In genomic region chr10:72449842-72450495, GRCh38 we compare ENCODE assay signal across 22 cellular contexts.
DNase-seq lines count a peak whose midpoint lies in the region; ATAC-seq and TF ChIP-seq lines count a peak whose summit lies in the region.
"Had no signal": no experiment of that assay in that cellular context is flagged by ENCODE, and none has a peak within 500 bp of the region (broad histone marks: within the 10 kb centered on the region; RNA-seq: fewer than 3 reads in every experiment).

No MANE protein-coding gene starts in this region.

- peaks cover 2% of the 10 kb centered on the region for H3K36me3 Mint-ChIP-seq in neural progenitor cell

- H3K9ac ChIP-seq in neural progenitor cell, result no peak overlapping the region

- no peak overlapping the region for H3K4me2 ChIP-seq in neural progenitor cell

- DNase-seq in NCI-H510A treated with DMSO at 0.1 percent for 48 hours (lab: John Stamatoyannopoulos, UW) (peak; percentile 14), NCI-H510A (lab: John Stamatoyannopoulos, UW) (no peak), NCI-H774 (lab: John Stamatoyannopoulos, UW) (peak; percentile 40), mucosa of descending colon (peak in 1 of 3 donors; percentile 20), ureter (ENCODE audit: low spot score) (peak; percentile 45), neural progenitor cell (ENCODE audit: low spot score) (no peak), superior temporal gyrus (ENCODE audit: extremely low spot score) (no peak)
- DNase-seq in NK-92 treated with Interleukin-12 subunit alpha and Interleukin-12 subunit beta, amount 100 ng/mL, for 24 hours (lab: John Stamatoyannopoulos, UW), result no peak
- DNase-seq: activated CD4-positive, alpha-beta T cell treated with anti-CD3 and anti-CD28 coated beads for 36 hours; activated naive CD4-positive, alpha-beta T cell treated with anti-CD3 and anti-CD28 coated beads for 36 hours; activated T-cell treated with anti-CD3 and anti-CD28 coated beads, Interleukin-2, amount 50 U/mL, for 48 hours; amniotic stem cell; GOT3; head of caudate nucleus; NCI-H82; OCI-M1; testis had no signal

- H4K20me1 ChIP-seq in neural progenitor cell (ENCODE audit: low read depth), result no peaks in the 10 kb centered on the region

- H3K9me3 ChIP-seq in mucosa of descending colon (no peaks in the 10 kb centered on the region), neural progenitor cell (ENCODE audit: low read depth) (no peaks in the 10 kb centered on the region)
- H3K9me3 ChIP-seq: testis had no signal

- no peaks in the 10 kb centered on the region for H3K79me2 ChIP-seq in neural progenitor cell (ENCODE audit: low read depth)

- H3K4me1 ChIP-seq in mucosa of descending colon (ENCODE audit: low read depth) (peaks cover 8% of the 10 kb centered on the region), neural progenitor cell (no peaks in the 10 kb centered on the region)
- H3K4me1 ChIP-seq: testis had no signal

- peak; percentile 96 for ATAC-seq in mucosa of descending colon
- ATAC-seq: activated CD4-positive, alpha-beta T cell treated with anti-CD3 and anti-CD28 coated beads for 36 hours; left lobe of liver; Right ventricle myocardium inferior; stimulated activated memory B cell treated with anti-CD40 and anti-IgM and Interleukin-4, amounts not matched to agents 10 μg/mL and 1 μg/mL and 100 μg/mL, for 72 hours had no signal

- TF ChIP-seq CTCF in mucosa of descending colon (IDR thresholded peaks at IDR 0.05) (no peak), neural progenitor cell (IDR thresholded peaks at IDR 0.05) (no peak)

- H2AFZ ChIP-seq in neural progenitor cell (replicated peaks), result no peak overlapping the region

- H3K27ac ChIP-seq in neural progenitor cell, result no peak overlapping the region
- H3K27ac ChIP-seq: HL-60, skin epidermis, testis had no signal

- no peak overlapping the region for H3K4me3 Mint-ChIP-seq in neural progenitor cell
- H3K4me3 Mint-ChIP-seq: activated CD4-positive, alpha-beta T cell treated with anti-CD3 and anti-CD28 coated beads for 36 hours; activated naive CD4-positive, alpha-beta T cell treated with anti-CD3 and anti-CD28 coated beads for 36 hours; stimulated activated memory B cell treated with anti-CD40 and anti-IgM and Interleukin-4, amounts not matched to agents 10 μg/mL and 1 μg/mL and 100 μg/mL, for 72 hours had no signal

- H3F3A ChIP-seq in neural progenitor cell (ENCODE audit: low read depth), result no peaks in the 10 kb centered on the region

- H3K9me3 Mint-ChIP-seq in neural progenitor cell, result no peaks in the 10 kb centered on the region
- H3K9me3 Mint-ChIP-seq: activated naive CD4-positive, alpha-beta T cell treated with anti-CD3 and anti-CD28 coated beads for 36 hours; stimulated activated memory B cell treated with anti-CD40 and anti-IgM and Interleukin-4, amounts not matched to agents 10 μg/mL and 1 μg/mL and 100 μg/mL, for 72 hours had no signal

- no peaks in the 10 kb centered on the region for H3K27me3 Mint-ChIP-seq in neural progenitor cell (ENCODE audit: insufficient read depth, low read depth)
- H3K27me3 Mint-ChIP-seq: activated CD4-positive, alpha-beta T cell treated with anti-CD3 and anti-CD28 coated beads for 36 hours; stimulated activated memory B cell treated with anti-CD40 and anti-IgM and Interleukin-4, amounts not matched to agents 10 μg/mL and 1 μg/mL and 100 μg/mL, for 72 hours had no signal

- H3K36me3 ChIP-seq in mucosa of descending colon (ENCODE audit: low read depth) (no peaks in the 10 kb centered on the region), neural progenitor cell (no peaks in the 10 kb centered on the region)

- H3K4me3 ChIP-seq in mucosa of descending colon (no peak overlapping the region), neural progenitor cell (no peak overlapping the region)
- H3K4me3 ChIP-seq: skin epidermis, testis had no signal

- no peak overlapping the region for H3K27ac Mint-ChIP-seq in neural progenitor cell
- H3K27ac Mint-ChIP-seq: activated CD4-positive, alpha-beta T cell treated with anti-CD3 and anti-CD28 coated beads for 36 hours; activated naive CD4-positive, alpha-beta T cell treated with anti-CD3 and anti-CD28 coated beads for 36 hours; stimulated activated memory B cell treated with anti-CD40 and anti-IgM and Interleukin-4, amounts not matched to agents 10 μg/mL and 1 μg/mL and 100 μg/mL, for 72 hours had no signal

- H3K4me1 Mint-ChIP-seq in neural progenitor cell, result no peaks in the 10 kb centered on the region
- H3K4me1 Mint-ChIP-seq: activated CD4-positive, alpha-beta T cell treated with anti-CD3 and anti-CD28 coated beads for 36 hours; stimulated activated memory B cell treated with anti-CD40 and anti-IgM and Interleukin-4, amounts not matched to agents 10 μg/mL and 1 μg/mL and 100 μg/mL, for 72 hours had no signal

- H3K27me3 ChIP-seq in neural progenitor cell, result no peaks in the 10 kb centered on the region
- H3K27me3 ChIP-seq: testis had no signal

- intact Hi-C loops in mucosa of descending colon (cut with DNase I, micrococcal nuclease), result no loop called here

Comparison
In these comparisons a context has a peak if more than half of its experiments do, and no peak if none do; other contexts are left out.
1. DNase-seq: peak in NCI-H510A treated with DMSO at 0.1 percent for 48 hours (single experiment), NCI-H774 (single experiment) and ureter (single experiment); none in NCI-H510A (single experiment), neural progenitor cell (single experiment), NK-92 treated with Interleukin-12 subunit alpha and Interleukin-12 subunit beta, amount 100 ng/mL, for 24 hours (single experiment) and superior temporal gyrus (single experiment).